In genomic region chr11:47021965-47022364, GRCh38 we compare ENCODE assay signal across 16 cellular contexts.
"Had no signal": no experiment of that assay in that cellular context is flagged by ENCODE, and none has a peak within 500 bp of the region (broad histone marks: within the 10 kb centered on the region; RNA-seq: fewer than 3 reads in every experiment).

No MANE protein-coding gene starts in this region.

- H3K36me3 ChIP-seq: gastrocnemius medialis, right atrium auricular region had no signal

- H3K4me1 ChIP-seq: gastrocnemius medialis, right atrium auricular region had no signal

- H3K27ac ChIP-seq: coronary artery, gastrocnemius medialis, right atrium auricular region had no signal

- H3K27me3 ChIP-seq: gastrocnemius medialis, right atrium auricular region had no signal

- DNase-seq: effector CD8-positive, alpha-beta T cell; gastrocnemius medialis; glutamatergic neuron; islet precursor cell; mammary epithelial cell; mucosa of descending colon; natural killer cell; posterior cingulate gyrus; small intestine; stimulated activated CD4-positive, alpha-beta T cell treated with anti-CD3 and anti-CD28 coated beads, Interleukin-12 subunit alpha, Interleukin-12 subunit beta, amount 100 ng/mL, for 4 hours; stimulated activated naive CD4-positive, alpha-beta T cell treated with Interleukin-2 at 50 U/mL for 16 hours; trophoblast cell had no signal

- H3K36me3 Mint-ChIP-seq: natural killer cell had no signal

- ATAC-seq: esophagus mucosa, gastrocnemius medialis, left lobe of liver, mucosa of descending colon, natural killer cell had no signal

- H3K9me3 Mint-ChIP-seq: natural killer cell had no signal

- H3K4me3 Mint-ChIP-seq: natural killer cell had no signal

- H3K9me3 ChIP-seq: gastrocnemius medialis, mucosa of descending colon, right atrium auricular region had no signal

- H3K4me1 Mint-ChIP-seq: natural killer cell had no signal

- H3K27ac Mint-ChIP-seq: natural killer cell had no signal

- H3K4me3 ChIP-seq: coronary artery, gastrocnemius medialis, mucosa of descending colon, right atrium auricular region had no signal
